Comparison of ENCODE assay signal across 6 cellular contexts in genomic region chr1:213337025-213337678, GRCh38.
"Had no signal": no experiment of that assay in that cellular context is flagged by ENCODE, and none has a peak within 500 bp of the region (broad histone marks: within the 10 kb centered on the region; RNA-seq: fewer than 3 reads in every experiment).

No MANE protein-coding gene starts in this region.

- ATAC-seq: GM23338 had no signal

- FAIRE-seq: H1, H54, HTR-8/SVneo had no signal

- DNase-seq: H9, HCEC 1CT had no signal

- H3K4me3 ChIP-seq: GM23338 had no signal
